Comparison of ENCODE assay signal across 1 cellular context in the genomic region with DNA sequence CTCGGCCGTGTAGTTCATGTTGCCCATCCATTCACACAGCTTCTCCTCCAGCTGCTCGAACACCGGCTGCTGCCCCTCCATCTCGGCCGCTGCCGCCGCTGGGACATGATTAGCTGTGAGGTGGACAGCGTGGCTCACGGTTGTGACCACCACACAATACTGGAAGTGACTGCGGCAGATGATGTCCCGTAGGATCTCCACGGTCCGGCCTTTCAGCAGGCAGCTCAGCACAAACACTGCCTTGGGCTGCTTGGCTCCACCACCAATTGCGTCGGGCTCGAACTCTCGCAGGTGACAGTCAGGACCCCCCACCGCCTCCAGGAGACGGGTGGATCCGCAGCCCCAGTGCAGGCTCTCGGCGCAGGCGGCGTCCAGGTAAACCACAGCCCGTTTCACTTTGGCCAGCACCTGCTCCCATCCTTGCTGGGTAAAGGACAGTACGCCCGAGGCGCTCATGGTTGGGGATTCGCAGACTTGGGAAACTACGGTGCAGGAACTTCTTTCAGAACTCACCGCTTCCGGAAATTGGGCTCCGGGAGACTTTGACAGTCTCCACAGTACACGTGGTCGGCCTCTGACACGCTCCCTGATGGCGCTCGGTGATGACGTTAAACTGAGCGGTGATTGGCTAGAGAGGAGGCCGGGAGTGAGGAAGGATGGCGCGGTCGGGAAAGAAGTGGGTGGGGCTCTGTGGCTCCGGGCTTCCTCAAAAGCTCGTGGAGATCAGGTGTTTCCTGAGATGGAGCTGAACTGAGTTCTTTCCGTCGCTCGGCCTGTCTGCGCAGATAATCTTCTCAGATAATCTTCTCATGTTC.
TF ChIP-seq lines count a peak whose summit lies in the region.

Gene SCFD2, minus strand, starts transcription at position 576 of the 815 bp plus-strand sequence.

TF ChIP-seq in K562, 482 proteins besides CTCF, POLR2A, EP300 and RAD21 (continued from another document and continues in another):
- TF ChIP-seq ZNF407 (IDR thresholded peaks at IDR 0.05; ENCODE audit: low read depth) = peak; percentile 70
- 0 out of 4 replicates have a peak, but pooled peaks of 1 of the 2 experiments have one; percentile 23 for TF ChIP-seq NONO (IDR thresholded peaks at IDR 0.05; ENCODE audit: low read depth in 2 of 2, low read length in 1 of 2)
- TF ChIP-seq SIN3B (IDR thresholded peaks at IDR 0.05; ENCODE audit: low read depth) = peak; percentile 79
- TF ChIP-seq, protein P1, sequence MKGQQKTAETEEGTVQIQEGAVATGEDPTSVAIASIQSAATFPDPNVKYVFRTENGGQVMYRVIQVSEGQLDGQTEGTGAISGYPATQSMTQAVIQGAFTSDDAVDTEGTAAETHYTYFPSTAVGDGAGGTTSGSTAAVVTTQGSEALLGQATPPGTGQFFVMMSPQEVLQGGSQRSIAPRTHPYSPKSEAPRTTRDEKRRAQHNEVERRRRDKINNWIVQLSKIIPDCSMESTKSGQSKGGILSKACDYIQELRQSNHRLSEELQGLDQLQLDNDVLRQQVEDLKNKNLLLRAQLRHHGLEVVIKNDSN (CRISPR knock-in tag; IDR thresholded peaks at IDR 0.05) = peak; percentile 83
- TF ChIP-seq ZBTB11 (CRISPR knock-in tag; IDR thresholded peaks at IDR 0.05) = peak in 1 of 3 experiments; percentile 74; a peak in 2 of 6 replicates
- peak; percentile 45 for TF ChIP-seq HMGN3 (IDR thresholded peaks at IDR 0.05; ENCODE audit: borderline replicate concordance, extremely low read depth, insufficient read length, low read depth, low read length)
- peak; percentile 11 for TF ChIP-seq GTF2B (IDR thresholded peaks at IDR 0.05; ENCODE audit: extremely low read depth, insufficient read length)
- TF ChIP-seq PHF8 (IDR thresholded peaks at IDR 0.05; ENCODE audit: borderline replicate concordance, low read length) = peak; percentile 60; the same call in 1 of the 2 replicates
- TF ChIP-seq C11orf30 (IDR thresholded peaks at IDR 0.05; ENCODE audit: low read depth) = peak; percentile 87
- TF ChIP-seq ETS1 (conservative IDR thresholded peaks at IDR 0.05; ENCODE audit: control insufficient read depth, low read depth, low read length) = peak; percentile 88
- TF ChIP-seq ATF7 (IDR thresholded peaks at IDR 0.05) = peak; percentile 78
- peak; percentile 42 for TF ChIP-seq RBM39 (optimal IDR thresholded peaks at IDR 0.05; ENCODE audit: low read depth, low read length)
- TF ChIP-seq BHLHE40 (IDR thresholded peaks at IDR 0.05; ENCODE audit: low read length) = peak; percentile 63
- peak; percentile 72; the same call in 1 of the 2 replicates for TF ChIP-seq ZEB2 (IDR thresholded peaks at IDR 0.05)
- peak; percentile 100 for TF ChIP-seq CREM (IDR thresholded peaks at IDR 0.05; ENCODE audit: low read depth)
- no peak; the same call in 1 of the 2 replicates for TF ChIP-seq SMARCE1 (IDR thresholded peaks at IDR 0.05)
- TF ChIP-seq NFRKB (IDR thresholded peaks at IDR 0.05; ENCODE audit: low read depth) = peak; percentile 73; the same call in 1 of the 2 replicates
- TF ChIP-seq LCOR (CRISPR knock-in tag; IDR thresholded peaks at IDR 0.05) = 0 out of 2 replicates have a peak, but pooled peaks have one; percentile 43
- TF ChIP-seq RB1 (IDR thresholded peaks at IDR 0.05; ENCODE audit: low read depth) = peak; percentile 13; the same call in 1 of the 2 replicates
- peak; percentile 95 to 100; a peak in 3 of 4 replicates for TF ChIP-seq HDAC1 (IDR thresholded peaks at IDR 0.05)
- no peak for TF ChIP-seq PCBP2 (IDR thresholded peaks at IDR 0.05; ENCODE audit: low read depth, low read length, poor library complexity, severe bottlenecking)
- TF ChIP-seq MBD2 (IDR thresholded peaks at IDR 0.05; ENCODE audit: borderline replicate concordance, low read depth) = peak; percentile 74; the same call in 1 of the 2 replicates
- peak; percentile 90 for TF ChIP-seq SPI1 (IDR thresholded peaks at IDR 0.05; ENCODE audit: borderline replicate concordance, low read depth, low read length)
- peak; percentile 73 for TF ChIP-seq CTBP1 (IDR thresholded peaks at IDR 0.05; ENCODE audit: borderline replicate concordance)
- peak; percentile 88 for TF ChIP-seq ATF1 (CRISPR knock-in tag; IDR thresholded peaks at IDR 0.05)
- TF ChIP-seq ATF1 (tag; IDR thresholded peaks at IDR 0.05) = peak; percentile 99
